In the genomic region with DNA sequence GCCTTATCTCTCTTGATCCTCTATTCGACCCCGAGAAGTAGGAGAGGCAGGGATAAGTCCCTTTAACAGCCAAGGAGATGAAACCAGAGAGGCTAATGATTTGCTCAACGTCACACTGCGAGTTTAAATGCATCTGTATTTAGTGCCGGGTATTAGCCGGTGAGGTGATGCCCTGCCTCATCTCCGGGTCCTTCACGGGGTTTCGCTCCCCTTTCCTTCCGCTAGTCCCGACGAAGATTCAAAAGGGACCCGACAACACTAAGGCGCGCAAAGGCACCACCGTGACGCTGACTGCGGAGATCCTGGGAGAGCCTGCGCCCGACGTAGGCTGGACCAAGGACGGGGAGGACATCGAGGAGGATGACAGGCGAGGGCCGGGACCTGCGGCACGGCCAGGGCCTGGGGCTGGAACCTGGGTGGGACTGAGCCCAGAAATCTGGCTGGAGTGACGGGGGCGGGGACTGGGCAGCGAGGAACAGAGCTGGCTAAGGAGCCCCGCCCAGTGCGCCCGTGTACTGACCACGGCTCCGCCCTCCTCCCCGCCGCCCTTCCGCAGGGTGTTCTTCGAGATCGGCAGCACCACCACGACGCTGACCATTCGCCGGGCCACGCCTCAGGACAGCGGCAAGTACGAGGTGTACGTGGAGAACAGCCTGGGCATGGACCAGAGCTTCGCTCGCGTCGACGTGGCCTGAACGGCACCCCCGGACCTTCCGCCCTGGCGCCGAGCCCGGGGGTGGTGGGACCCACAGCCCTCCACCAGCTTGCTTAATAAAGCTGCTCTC, we compare ENCODE assay signal across 8 cellular contexts. TPM values are rescaled to one million over a fixed set of nuclear protein-coding genes. Genes with fewer than 3 reads are reported as not detected.
A peak's percentile ranks its signal among the peaks of the same experiment; 100 is the strongest.
DNase-seq lines count a peak whose midpoint lies in the region; ATAC-seq and TF ChIP-seq lines count a peak whose summit lies in the region.

No MANE protein-coding gene starts in this region.

- H3K27me3 ChIP-seq in lower lobe of right lung (ENCODE audit: low read depth) (peaks cover 44% of the 10 kb centered on the region), subcutaneous abdominal adipose tissue (ENCODE audit: control insufficient read depth in 5 of 5, insufficient read depth in 4 of 5, low read length in 5 of 5) (peaks cover 10 to 44% (median 30%) of the 10 kb centered on the region in 5 donors)

- peaks cover 9% of the 10 kb centered on the region for H3K36me3 Mint-ChIP-seq in T-helper 17 cell (ENCODE audit: low read depth)

- H3K9ac ChIP-seq in subcutaneous abdominal adipose tissue (ENCODE audit: low read length in 5 of 5), result peak overlapping the region; percentile 77 to 96 (median 89)

- peak overlapping the region; percentile 100 for H3K4me3 Mint-ChIP-seq in T-helper 17 cell

- H3K27ac Mint-ChIP-seq in T-helper 17 cell, result peak overlapping the region; percentile 96

- TF ChIP-seq CTCF in AG10803 (conservative IDR thresholded peaks at IDR 0.05; ENCODE audit: low read length) (no peak), lower lobe of right lung (IDR thresholded peaks at IDR 0.05) (no peak)

- peaks cover 56% of the 10 kb centered on the region for H3K27me3 Mint-ChIP-seq in T-helper 17 cell

- H3K4me1 ChIP-seq in lower lobe of right lung (peaks cover 29% of the 10 kb centered on the region), subcutaneous abdominal adipose tissue (ENCODE audit: control insufficient read depth in 5 of 5, insufficient read depth in 5 of 5, low read length in 5 of 5) (peaks cover 1 to 39% (median 35%) of the 10 kb centered on the region in 5 donors)

- H3K36me3 ChIP-seq in lower lobe of right lung, result peaks cover 8% of the 10 kb centered on the region
- H3K36me3 ChIP-seq in subcutaneous abdominal adipose tissue (ENCODE audit: control insufficient read depth in 5 of 5, insufficient read depth in 5 of 5, low read length in 5 of 5), result peaks cover 0 to 13% (median 9%) of the 10 kb centered on the region in 5 donors

- no peak for ATAC-seq in T-helper 17 cell
- peak; percentile 91 to 93 for ATAC-seq in lower lobe of right lung

- peaks cover 29% of the 10 kb centered on the region for H3K4me1 Mint-ChIP-seq in T-helper 17 cell

- H3K27ac ChIP-seq in lower lobe of right lung (peak overlapping the region; percentile 93), subcutaneous abdominal adipose tissue (ENCODE audit: low read depth, low read length) (peak overlapping the region; percentile 94)

- peak; percentile 18 for TF ChIP-seq POLR2A in GM18951 (IDR thresholded peaks at IDR 0.05; ENCODE audit: extremely low read depth, insufficient read depth, insufficient read length)

- intact Hi-C loops in lower lobe of right lung (cut with DNase I), result no loop called here

- DNase-seq in AG10803 (ENCODE audit: low read depth) (peak; percentile 84), HT1080 (ENCODE audit: low read depth) (peak; percentile 66), T-helper 17 cell (peak in 1 of 3 donors; percentile 37), ecto neural progenitor cell (ENCODE audit: low spot score) (peak; percentile 80), lower lobe of right lung (peak; percentile 95), foreskin melanocyte (no peak)

- in situ Hi-C loops in GM18951 (cut with MboI; ENCODE audit: low sequenced_read_pairs, unreplicated experiment), result no loop called here

- H3K4me3 ChIP-seq in AG10803 (ENCODE audit: low read length), result peak overlapping the region; percentile 83
- peak overlapping the region; percentile 80 for H3K4me3 ChIP-seq in lower lobe of right lung
- H3K4me3 ChIP-seq in subcutaneous abdominal adipose tissue (ENCODE audit: low read depth in 1 of 5, low read length in 5 of 5), result peak overlapping the region; percentile 69 to 89 (median 84)

- H3K9me3 ChIP-seq in T-helper 17 cell (ENCODE audit: control insufficient read depth, low read length, poor library complexity, severe bottlenecking) (no peaks in the 10 kb centered on the region), lower lobe of right lung (no peaks in the 10 kb centered on the region), subcutaneous abdominal adipose tissue (ENCODE audit: control insufficient read depth in 5 of 5, low read length in 5 of 5) (no peaks in the 10 kb centered on the region)

RNA-seq across cellular contexts. Expression of a gene that starts 1.0 kb away (rescaled TPM):
- total RNA-seq in HT1080 (2014; rRNA removed; shearing (Covaris generic)), result 40.0 and 47.8 TPM in 2 replicates
- 30.3 and 32.2 TPM in 2 replicates for polyA plus RNA-seq in HT1080 (2015; cell fraction: cytosol; rRNA removed)
- polyA plus RNA-seq in HT1080 (2015; cell fraction: nucleus; rRNA removed), result 57.6 and 61.8 TPM in 2 replicates
- total RNA-seq in T-helper 17 cell (10 to 100 TPM; 25.1 to 27.2 TPM), lower lobe of right lung (29.9 TPM)

RNA-seq across cellular contexts. Expression of a gene that starts 16.6 kb away (rescaled TPM):
- not detected in 2 replicates for total RNA-seq in HT1080 (2014; rRNA removed; shearing (Covaris generic))
- not detected in 2 replicates for polyA plus RNA-seq in HT1080 (2015; cell fraction: cytosol; rRNA removed)
- polyA plus RNA-seq in HT1080 (2015; cell fraction: nucleus; rRNA removed), result 0.03 TPM in 1 of 2 replicates, not detected in the other
- total RNA-seq in T-helper 17 cell, result under 1 TPM in 1 of 2 donors, not detected in 1; 0.13 TPM
- total RNA-seq in lower lobe of right lung, result 0.53 TPM

RNA-seq across cellular contexts. Expression of a gene that starts 45.9 kb away (rescaled TPM):
- total RNA-seq in HT1080 (2014; rRNA removed; shearing (Covaris generic)), result 126 and 132 TPM in 2 replicates
- polyA plus RNA-seq in HT1080 (2015; cell fraction: cytosol; rRNA removed), result 144 and 151 TPM in 2 replicates
- 126 and 139 TPM in 2 replicates for polyA plus RNA-seq in HT1080 (2015; cell fraction: nucleus; rRNA removed)
- total RNA-seq in T-helper 17 cell (10 to 100 TPM in 1 of 2 donors, 1 to 10 TPM in 1; 9.4 to 10.4 TPM), lower lobe of right lung (23.2 TPM)

RNA-seq across cellular contexts. Expression of a gene that starts 46.1 kb away (rescaled TPM):
- total RNA-seq in HT1080 (2014; rRNA removed; shearing (Covaris generic)), result 1.8 and 2.0 TPM in 2 replicates
- polyA plus RNA-seq in HT1080 (2015; cell fraction: cytosol; rRNA removed), result 1.5 and 1.9 TPM in 2 replicates
- polyA plus RNA-seq in HT1080 (2015; cell fraction: nucleus; rRNA removed), result 18.7 and 20.0 TPM in 2 replicates
- total RNA-seq in T-helper 17 cell, result under 1 TPM; 0.42 to 0.77 TPM
- 1.4 TPM for total RNA-seq in lower lobe of right lung
